22 cellular contexts compared by ENCODE assay signal in the genomic region with DNA sequence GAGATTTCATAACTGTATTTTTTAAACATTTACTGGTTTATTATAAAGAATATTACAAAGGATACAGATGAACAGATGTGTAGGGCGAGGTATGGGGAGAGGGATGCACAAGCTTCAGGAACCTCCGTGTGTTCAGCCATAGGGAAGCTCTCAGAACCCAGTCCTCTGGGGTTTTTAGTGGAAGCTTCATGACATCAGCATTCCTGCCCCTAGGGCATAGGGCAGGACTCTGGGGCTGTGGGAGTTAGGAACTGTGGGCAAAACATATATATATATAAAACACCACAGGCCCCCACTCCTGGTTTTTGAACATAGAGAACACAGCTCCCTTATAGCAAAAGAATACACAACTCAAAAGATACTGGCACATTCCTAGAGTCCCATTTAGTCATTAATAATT. TPM values are rescaled to one million over a fixed set of nuclear protein-coding genes. Genes with fewer than 3 reads are reported as not detected.
A peak's percentile ranks its signal among the peaks of the same experiment; 100 is the strongest.
DNase-seq lines count a peak whose midpoint lies in the region; ATAC-seq and TF ChIP-seq lines count a peak whose summit lies in the region.
"Had no signal": no experiment of that assay in that cellular context is flagged by ENCODE, and none has a peak within 500 bp of the region (broad histone marks: within the 10 kb centered on the region; RNA-seq: fewer than 3 reads in every experiment).

No MANE protein-coding gene starts in this region.

- H3K27me3 Mint-ChIP-seq in type B pancreatic cell: no peaks in the 10 kb centered on the region
- H3K27me3 Mint-ChIP-seq: CD4-positive, alpha-beta memory T cell; CD4-positive, CD25-positive, alpha-beta regulatory T cell; CD8-positive, alpha-beta memory T cell had no signal

- peak; percentile 19 for TF ChIP-seq CTCF in type B pancreatic cell (conservative IDR thresholded peaks at IDR 0.05)

- H3K4me3 Mint-ChIP-seq in type B pancreatic cell: no peak overlapping the region
- H3K4me3 Mint-ChIP-seq: CD14-positive monocyte; CD4-positive, alpha-beta memory T cell; CD4-positive, CD25-positive, alpha-beta regulatory T cell; CD8-positive, alpha-beta memory T cell had no signal

- H3K27ac Mint-ChIP-seq in type B pancreatic cell: no peak overlapping the region
- H3K27ac Mint-ChIP-seq: CD14-positive monocyte; CD4-positive, alpha-beta memory T cell; CD4-positive, CD25-positive, alpha-beta regulatory T cell had no signal

- peak; percentile 17 for DNase-seq in ELR (ENCODE audit: low read depth)
- peak; percentile 13 for DNase-seq in SK-MEL-5 (ENCODE audit: low read depth, low spot score)
- DNase-seq in type B pancreatic cell (ENCODE audit: extremely low spot score, unreplicated experiment): no peak
- DNase-seq in NOMO-1 treated with dmso at 0.1 percent for 144 hours (lab: John Stamatoyannopoulos, UW; ENCODE audit: unreplicated experiment): no peak
- DNase-seq: ACHN; BE2C; C1 segment of cervical spinal cord; CD4-positive, alpha-beta memory T cell; CD4-positive, CD25-positive, alpha-beta regulatory T cell; CD8-positive, alpha-beta memory T cell; COR-L47; DMS 273 treated with DMSO at 0.1 percent for 48 hours; DMS153; DMS53; DMS79; DND-41; EL; GF-D8 had no signal

- H3K4me1 Mint-ChIP-seq in type B pancreatic cell (ENCODE audit: unreplicated experiment): no peaks in the 10 kb centered on the region
- H3K4me1 Mint-ChIP-seq: CD14-positive monocyte; CD4-positive, alpha-beta memory T cell; CD4-positive, CD25-positive, alpha-beta regulatory T cell; CD8-positive, alpha-beta memory T cell had no signal

- no peaks in the 10 kb centered on the region for H3K9me3 Mint-ChIP-seq in type B pancreatic cell
- H3K9me3 Mint-ChIP-seq: CD14-positive monocyte; CD4-positive, alpha-beta memory T cell; CD4-positive, CD25-positive, alpha-beta regulatory T cell; CD8-positive, alpha-beta memory T cell had no signal

- in situ Hi-C loops in SK-MEL-5 (cut with HindIII; ENCODE audit: low pct_unique_long_range_greater_than_20kb, low sequenced_read_pairs): no loop called here

- no peaks in the 10 kb centered on the region for H3K36me3 Mint-ChIP-seq in type B pancreatic cell

- no peak for ATAC-seq in GM21528 (IDR thresholded peaks at IDR 0.05; ENCODE audit: low FRiP score, unreplicated experiment)

RNA-seq across cellular contexts. Expression of a gene that starts 21.9 kb away (rescaled TPM):
- total RNA-seq in SK-MEL-5 (2014; rRNA removed; shearing (Covaris generic)): not detected in 2 replicates
- not detected in 2 replicates for polyA plus RNA-seq in SK-MEL-5 (2015; cell fraction: cytosol; rRNA removed)
- polyA plus RNA-seq in SK-MEL-5 (2015; cell fraction: nucleus; rRNA removed): 0.48 and 2.0 TPM in 2 replicates
- total RNA-seq in type B pancreatic cell (ENCODE audit: low replicate concordance): 0.07 and 0.97 TPM in 2 replicates
- total RNA-seq: A673 had no signal
- polyA plus RNA-seq: AG04450; CD14-positive monocyte; CD4-positive, alpha-beta memory T cell; CD4-positive, CD25-positive, alpha-beta regulatory T cell; CD8-positive, alpha-beta memory T cell had no signal

Comparison
In these comparisons a context has a peak if more than half of its experiments do, and no peak if none do; other contexts are left out.
1. DNase-seq: peak in ELR (single experiment) and SK-MEL-5 (single experiment); none in type B pancreatic cell (single experiment) and NOMO-1 treated with dmso at 0.1 percent for 144 hours (single experiment).